16 cellular contexts compared by ENCODE assay signal in the genomic region with DNA sequence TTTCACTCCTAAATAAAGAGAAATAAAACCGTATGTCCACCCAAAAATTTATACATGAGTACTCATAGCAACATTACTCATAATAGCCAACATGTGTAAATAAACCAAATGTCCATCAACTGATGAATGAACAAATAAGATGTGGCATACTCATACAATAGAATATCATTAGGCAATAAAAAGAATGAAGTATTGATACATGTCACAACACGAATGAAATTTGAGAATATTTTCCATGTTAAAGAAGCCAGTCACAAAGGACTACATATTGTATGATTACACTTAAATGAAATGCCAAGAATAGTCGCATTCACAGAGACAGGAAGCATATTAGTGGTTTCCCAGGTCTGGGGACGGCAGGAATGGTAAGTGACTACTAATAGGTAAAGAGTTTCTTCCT.
DNase-seq lines count a peak whose midpoint lies in the region; TF ChIP-seq lines count a peak whose summit lies in the region.
"Had no signal": no experiment of that assay in that cellular context is flagged by ENCODE, and none has a peak within 500 bp of the region (broad histone marks: within the 10 kb centered on the region; RNA-seq: fewer than 3 reads in every experiment).

No MANE protein-coding gene starts in this region.

- POLR2A ChIA-PET in MCF 10A (lab: Yijun Ruan, JAX) (no interaction called here), RWPE1 (lab: Yijun Ruan, JAX; ENCODE audit: low non-redundant PET) (no interaction called here), PC-9 (lab: Charles Lee; ENCODE audit: unreplicated experiment) (no interaction called here)

- no peaks in the 10 kb centered on the region for H3K4me1 ChIP-seq in breast epithelium
- H3K4me1 ChIP-seq in PC-9 (replicated peaks; ENCODE audit: insufficient read depth), result no peaks in the 10 kb centered on the region
- H3K4me1 ChIP-seq: BLaER1, Caco-2, HAP-1 had no signal

- H3K27ac ChIP-seq in breast epithelium, result no peak overlapping the region
- H3K27ac ChIP-seq in RWPE1, result no peak overlapping the region
- peak overlapping the region; percentile 49 for H3K27ac ChIP-seq in epithelial cell of prostate
- no peak overlapping the region for H3K27ac ChIP-seq in PC-9
- H3K27ac ChIP-seq: BLaER1 had no signal

- H3K9me2 ChIP-seq in PC-9 (ENCODE audit: insufficient read depth), result no peaks in the 10 kb centered on the region

- CTCF ChIA-PET in MCF 10A (lab: Yijun Ruan, JAX), result interaction anchor here (0.6 kb wide), 1 partner anchor 140 kb away, joined by 5 read pairs; no protein-coding TSS in a partner anchor
- CTCF ChIA-PET in RWPE1 (lab: Yijun Ruan, JAX), result no interaction called here
- CTCF ChIA-PET in PC-9 (lab: Charles Lee), result no interaction called here

- no peaks in the 10 kb centered on the region for H3F3A ChIP-seq in PC-9 (ENCODE audit: insufficient read depth, low read depth)

- H3K4me3 ChIP-seq in breast epithelium (no peak overlapping the region), PC-9 (no peak overlapping the region), lower leg skin (ENCODE audit: low read depth, poor library complexity, severe bottlenecking) (no peak overlapping the region)
- H3K4me3 ChIP-seq: BLaER1, HAP-1 had no signal

- H3K9me3 Mint-ChIP-seq in MCF 10A (ENCODE audit: unreplicated experiment), result no peaks in the 10 kb centered on the region

- peak; percentile 29 for DNase-seq in MCF 10A (ENCODE audit: unreplicated experiment)
- no peak for DNase-seq in breast epithelium (ENCODE audit: low spot score in 2 of 2)
- peak; percentile 12 for DNase-seq in RWPE1 (ENCODE audit: low spot score)
- DNase-seq in epithelial cell of prostate (ENCODE audit: low read depth, low spot score), result peak; percentile 41
- DNase-seq in PC-9, result no peak
- DNase-seq in lower leg skin (ENCODE audit: low spot score in 2 of 2), result no peak
- no peak for DNase-seq in NK-92 (lab: John Stamatoyannopoulos, UW; ENCODE audit: unreplicated experiment)
- DNase-seq: 8988T; AML-193; Caco-2; CD8-positive, alpha-beta memory T cell; DMS79 treated with DMSO at 0.1 percent for 48 hours; GDM1; HFFc6 had no signal

- no TSS peak for BruUV-seq in MCF 10A (replicated peaks; lab: Mats Ljungman, UMichigan)
- BruUV-seq in PC-9 (replicated peaks; lab: Mats Ljungman, UMichigan), result no TSS peak

- no peak for TF ChIP-seq CTCF in MCF 10A (IDR thresholded peaks at IDR 0.05; ENCODE audit: unreplicated experiment)
- TF ChIP-seq CTCF in breast epithelium (IDR thresholded peaks at IDR 0.05), result no peak
- no peak for TF ChIP-seq CTCF in RWPE1 (conservative IDR thresholded peaks at IDR 0.05; ENCODE audit: low read depth)
- TF ChIP-seq CTCF in PC-9 (conservative IDR thresholded peaks at IDR 0.05), result no peak
- TF ChIP-seq CTCF in lower leg skin (IDR thresholded peaks at IDR 0.05), result no peak

- H3K27me3 ChIP-seq in breast epithelium, result no peaks in the 10 kb centered on the region
- H3K27me3 ChIP-seq in PC-9 (ENCODE audit: insufficient read depth, low read depth), result no peaks in the 10 kb centered on the region
- H3K27me3 ChIP-seq: BLaER1 had no signal

- WGBS in lower leg skin, 2 donors, result 72 to 73% methylated on average over 4 of the region's 4 CpGs

- H3K36me3 ChIP-seq in breast epithelium, result no peaks in the 10 kb centered on the region
- H3K36me3 ChIP-seq in PC-9 (ENCODE audit: low read depth), result no peaks in the 10 kb centered on the region
- H3K36me3 ChIP-seq: BLaER1, HAP-1 had no signal

- intact Hi-C loops in MCF 10A (cut with micrococcal nuclease) (no loop called here), breast epithelium (cut with DNase I; ENCODE audit: low total_unique reads) (no loop called here), PC-9 (cut with micrococcal nuclease; ENCODE audit: unreplicated experiment) (no loop called here), lower leg skin (cut with DNase I; ENCODE audit: low total_unique reads) (no loop called here)

- H4K20me1 ChIP-seq in PC-9 (ENCODE audit: insufficient read depth), result no peaks in the 10 kb centered on the region
- H4K20me1 ChIP-seq: BLaER1 had no signal

- H3K27ac Mint-ChIP-seq in MCF 10A (ENCODE audit: low read depth, unreplicated experiment), result no peak overlapping the region
- H3K27ac Mint-ChIP-seq: CD8-positive, alpha-beta memory T cell; HFFc6 had no signal

- peaks cover 0 to 8% of the 10 kb centered on the region in 2 donors for H3K9me3 ChIP-seq in breast epithelium
- no peaks in the 10 kb centered on the region for H3K9me3 ChIP-seq in PC-9 (ENCODE audit: insufficient read depth, low read depth)
- H3K9me3 ChIP-seq: BLaER1, Caco-2, HAP-1 had no signal

- no peak overlapping the region for H3K4me2 ChIP-seq in PC-9
- H3K4me2 ChIP-seq: BLaER1 had no signal

- H3K36me3 Mint-ChIP-seq in MCF 10A (ENCODE audit: insufficient read depth, unreplicated experiment), result no peaks in the 10 kb centered on the region
- H3K36me3 Mint-ChIP-seq: CD8-positive, alpha-beta memory T cell had no signal

- no peak for TF ChIP-seq POLR2A in breast epithelium (IDR thresholded peaks at IDR 0.05)
- no peak for TF ChIP-seq POLR2A in lower leg skin (IDR thresholded peaks at IDR 0.05)

- no peak overlapping the region for H2AFZ ChIP-seq in PC-9

- no peaks in the 10 kb centered on the region for H3K4me1 Mint-ChIP-seq in MCF 10A (ENCODE audit: insufficient read depth, unreplicated experiment)
- H3K4me1 Mint-ChIP-seq: CD8-positive, alpha-beta memory T cell had no signal

- no peaks in the 10 kb centered on the region for H3K79me2 ChIP-seq in PC-9 (ENCODE audit: low read depth)

- H3K4me3 Mint-ChIP-seq in MCF 10A (ENCODE audit: unreplicated experiment), result no peak overlapping the region
- H3K4me3 Mint-ChIP-seq: CD8-positive, alpha-beta memory T cell; HFFc6 had no signal

- H3K27me3 Mint-ChIP-seq in MCF 10A (ENCODE audit: insufficient read depth, unreplicated experiment), result no peaks in the 10 kb centered on the region
- H3K27me3 Mint-ChIP-seq: CD8-positive, alpha-beta memory T cell had no signal

Comparison
In these comparisons a context has a peak if more than half of its experiments do, and no peak if none do; other contexts are left out.
1. DNase-seq: peak in MCF 10A (single experiment), RWPE1 (single experiment) and epithelial cell of prostate (single experiment); none in breast epithelium (0 of 2), PC-9 (0 of 2), lower leg skin (0 of 2) and NK-92 (single experiment).